Comparison of ENCODE assay signal across 14 cellular contexts in the genomic region with DNA sequence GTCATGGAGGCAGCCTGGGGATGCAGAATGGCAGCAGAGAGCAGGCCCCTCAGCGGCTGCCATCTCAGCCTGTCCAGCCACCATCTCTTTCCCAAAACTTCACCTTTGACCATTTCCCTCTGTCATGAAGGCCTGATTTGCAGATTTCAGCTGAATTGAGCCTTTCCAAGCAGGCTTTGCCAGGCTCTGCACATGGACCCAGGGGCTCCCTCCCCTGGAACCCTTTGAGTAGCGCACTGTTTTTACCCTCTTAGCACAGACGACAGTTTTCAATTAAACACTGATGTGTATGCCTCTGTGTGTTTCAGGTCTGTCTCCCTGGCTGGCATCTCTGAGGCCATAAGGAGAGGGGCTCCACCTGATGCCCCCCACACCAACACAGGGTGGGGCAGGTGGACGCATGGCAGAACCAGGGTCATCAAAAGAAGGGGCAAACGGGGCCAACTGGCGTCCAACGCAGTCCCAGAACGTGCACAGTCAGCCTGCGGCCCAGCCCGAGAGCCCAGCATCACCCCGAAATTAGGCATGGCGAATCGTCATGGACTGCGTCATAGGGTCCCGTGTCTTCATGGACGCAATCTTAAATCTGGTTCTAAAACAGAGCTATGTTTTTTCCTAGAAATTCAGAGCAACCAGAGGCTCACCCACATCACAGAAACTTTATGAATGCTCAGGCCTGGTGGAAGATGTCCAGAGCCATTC.
DNase-seq lines count a peak whose midpoint lies in the region; ATAC-seq and TF ChIP-seq lines count a peak whose summit lies in the region.
"Had no signal": no experiment of that assay in that cellular context is flagged by ENCODE, and none has a peak within 500 bp of the region (broad histone marks: within the 10 kb centered on the region; RNA-seq: fewer than 3 reads in every experiment).

No MANE protein-coding gene starts in this region.

- 94% methylated on average over 13 of the region's 16 CpGs for WGBS in esophagus muscularis mucosa

- peak; percentile 25 for DNase-seq in activated CD8-positive, alpha-beta memory T cell treated with anti-CD3 and anti-CD28 coated beads, Interleukin-2, amount 50 U/mL, for 48 hours
- DNase-seq in activated CD8-positive, alpha-beta memory T cell treated with anti-CD3 and anti-CD28 coated beads, Interleukin-2, amount 50 U/mL, for 4 hours = no peak
- DNase-seq in esophagus muscularis mucosa (ENCODE audit: extremely low spot score) (peak; percentile 68), osteocyte (ENCODE audit: extremely low spot score, unreplicated experiment) (peak; percentile 76), NCI-H1092 (lab: John Stamatoyannopoulos, UW) (no peak), NCI-H510A (lab: John Stamatoyannopoulos, UW) (no peak)
- DNase-seq: Caco-2; CD8-positive, alpha-beta memory T cell; DMS53; GF-D8 had no signal

- intact Hi-C loops in esophagus muscularis mucosa (cut with DNase I) = no loop called here

- H3K27me3 ChIP-seq in esophagus muscularis mucosa = peaks cover 0 to 10% (median 0%) of the 10 kb centered on the region in 4 donors

- TF ChIP-seq EP300 in esophagus muscularis mucosa (IDR thresholded peaks at IDR 0.05) = no peak

- TF ChIP-seq POLR2A in esophagus muscularis mucosa (IDR thresholded peaks at IDR 0.05; ENCODE audit: low read depth) = no peak

- peaks cover 0 to under 1% (median 0%) of the 10 kb centered on the region in 4 donors for H3K9me3 ChIP-seq in esophagus muscularis mucosa
- H3K9me3 ChIP-seq: Caco-2 had no signal

- H3K4me3 Mint-ChIP-seq in osteocyte (ENCODE audit: unreplicated experiment) = no peak overlapping the region
- H3K4me3 Mint-ChIP-seq: CD8-positive, alpha-beta memory T cell had no signal

- no peak for ATAC-seq in GM21367 (IDR thresholded peaks at IDR 0.05; ENCODE audit: unreplicated experiment)
- ATAC-seq in GM18511 (IDR thresholded peaks at IDR 0.05; ENCODE audit: unreplicated experiment) = no peak
- ATAC-seq: K562 had no signal

- H3K9me3 Mint-ChIP-seq in osteocyte (ENCODE audit: unreplicated experiment) = peaks cover 44% of the 10 kb centered on the region

- no peaks in the 10 kb centered on the region for H3K4me1 ChIP-seq in esophagus muscularis mucosa
- H3K4me1 ChIP-seq: Caco-2 had no signal

- H3K36me3 Mint-ChIP-seq in osteocyte (ENCODE audit: unreplicated experiment) = no peaks in the 10 kb centered on the region

- H3K27me3 Mint-ChIP-seq in osteocyte (ENCODE audit: unreplicated experiment) = no peaks in the 10 kb centered on the region

- no peak overlapping the region for H3K27ac ChIP-seq in esophagus muscularis mucosa (replicated peaks in 1 of 4)
- H3K27ac ChIP-seq: 22Rv1 had no signal

- no peaks in the 10 kb centered on the region for H3K36me3 ChIP-seq in esophagus muscularis mucosa

- H3K4me3 ChIP-seq in esophagus muscularis mucosa = no peak overlapping the region
- H3K4me3 ChIP-seq: K562 had no signal

- H3K4me1 Mint-ChIP-seq in osteocyte (ENCODE audit: unreplicated experiment) = no peaks in the 10 kb centered on the region
- H3K4me1 Mint-ChIP-seq: CD8-positive, alpha-beta memory T cell had no signal

- no peak for TF ChIP-seq CTCF in esophagus muscularis mucosa (IDR thresholded peaks at IDR 0.05)
- no peak for TF ChIP-seq CTCF in osteocyte (IDR thresholded peaks at IDR 0.05)

- no peak overlapping the region for H3K27ac Mint-ChIP-seq in osteocyte (ENCODE audit: unreplicated experiment)
- H3K27ac Mint-ChIP-seq: CD8-positive, alpha-beta memory T cell had no signal

Comparison
In these comparisons a context has a peak if more than half of its experiments do, and no peak if none do; other contexts are left out.
1. DNase-seq: peak in activated CD8-positive, alpha-beta memory T cell treated with anti-CD3 and anti-CD28 coated beads, Interleukin-2, amount 50 U/mL, for 48 hours (single experiment), esophagus muscularis mucosa (single experiment) and osteocyte (single experiment); none in activated CD8-positive, alpha-beta memory T cell treated with anti-CD3 and anti-CD28 coated beads, Interleukin-2, amount 50 U/mL, for 4 hours (single experiment), NCI-H1092 (single experiment) and NCI-H510A (single experiment).